1 cellular context compared by ENCODE assay signal in genomic region chr15:63146684-63147083, GRCh38.
TF ChIP-seq lines count a peak whose summit lies in the region.

No MANE protein-coding gene starts in this region.

TF ChIP-seq in H1, 55 proteins besides CTCF, POLR2A, EP300 and RAD21:
- no peak for TF ChIP-seq POLR2AphosphoS5 (IDR thresholded peaks at IDR 0.05; ENCODE audit: low read depth, low read length)
- TF ChIP-seq KDM4A (IDR thresholded peaks at IDR 0.05; ENCODE audit: low read depth, low read length, severe bottlenecking): no peak
- TF ChIP-seq CEBPB (IDR thresholded peaks at IDR 0.05; ENCODE audit: low read depth, low read length): no peak
- TF ChIP-seq ZNF274 (IDR thresholded peaks at IDR 0.05; ENCODE audit: borderline replicate concordance, extremely low read depth, low read length): no peak
- no peak for TF ChIP-seq CBX8 (IDR thresholded peaks at IDR 0.05; ENCODE audit: borderline replicate concordance, low read depth, low read length)
- TF ChIP-seq GABPA (IDR thresholded peaks at IDR 0.05; ENCODE audit: borderline replicate concordance, insufficient read depth, low read length): no peak
- no peak for TF ChIP-seq TAF1 (IDR thresholded peaks at IDR 0.05; ENCODE audit: low read depth, low read length)
- TF ChIP-seq KDM1A (IDR thresholded peaks at IDR 0.05; ENCODE audit: borderline replicate concordance, low read length): no peak
- TF ChIP-seq SP2 (IDR thresholded peaks at IDR 0.05; ENCODE audit: low read length): no peak
- no peak for TF ChIP-seq SUZ12 (IDR thresholded peaks at IDR 0.05; ENCODE audit: low read length)
- TF ChIP-seq BCL11A (IDR thresholded peaks at IDR 0.05; ENCODE audit: low read depth in 2 of 2, low read length in 2 of 2): no peak
- TF ChIP-seq PHF8 (conservative IDR thresholded peaks at IDR 0.05; ENCODE audit: low read depth, low read length): no peak
- no peak for TF ChIP-seq TAF7 (optimal IDR thresholded peaks at IDR 0.05; ENCODE audit: borderline replicate concordance, low read depth, low read length)
- no peak for TF ChIP-seq SP1 (IDR thresholded peaks at IDR 0.05; ENCODE audit: low read depth, low read length)
TF ChIP-seq in H1: peak in this region for 0.
